In the genomic region with DNA sequence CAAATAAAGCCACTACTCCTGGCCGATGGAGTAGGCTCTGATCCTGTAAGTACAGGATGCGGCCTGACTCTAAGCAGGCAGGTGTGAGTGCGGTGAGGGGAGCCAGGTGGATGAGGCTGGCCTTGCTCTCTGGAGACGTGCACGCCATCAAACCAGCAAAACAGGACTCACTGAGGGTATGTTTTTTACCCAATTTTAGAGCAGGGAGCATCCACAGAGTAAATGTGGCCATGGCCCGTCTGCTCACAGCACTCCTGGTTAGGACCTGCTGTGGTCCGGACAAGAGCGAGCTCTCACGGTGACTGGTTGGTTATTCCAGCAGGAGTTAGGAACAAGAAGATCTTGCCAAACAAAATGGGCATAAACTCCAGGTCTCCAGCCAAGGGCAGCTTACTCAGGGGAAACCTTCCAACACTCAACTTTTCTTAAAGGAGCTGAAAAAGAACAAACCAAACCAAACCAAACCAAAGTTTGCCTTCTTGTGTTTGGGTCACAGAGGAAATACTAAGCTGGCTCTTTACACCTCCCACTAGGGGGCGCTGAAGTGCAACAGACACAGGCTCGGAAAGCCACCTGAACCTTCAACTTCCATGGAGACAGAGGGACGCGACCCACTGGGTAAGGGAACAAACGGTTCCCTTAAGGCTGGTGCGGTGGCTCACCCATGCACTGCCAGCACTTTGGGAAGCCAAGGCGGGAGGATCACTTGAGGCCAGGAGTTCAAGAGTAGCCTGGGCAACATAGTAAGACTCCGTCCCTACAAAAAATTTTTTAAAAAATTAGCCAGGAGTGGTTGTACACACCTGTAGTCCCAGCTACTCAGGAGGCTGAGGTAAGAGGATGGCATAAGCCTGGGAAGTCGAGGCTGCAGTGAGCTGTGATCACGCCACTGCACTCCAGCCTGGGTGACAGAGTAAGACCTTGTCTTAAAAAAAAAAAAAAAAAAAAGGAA, we compare ENCODE assay signal across 1 cellular context.
TF ChIP-seq lines count a peak whose summit lies in the region.

No MANE protein-coding gene starts in this region.

TF ChIP-seq in HepG2, 621 proteins besides CTCF, POLR2A, EP300 and RAD21 (continued from another document):
- TF ChIP-seq, protein P1, sequence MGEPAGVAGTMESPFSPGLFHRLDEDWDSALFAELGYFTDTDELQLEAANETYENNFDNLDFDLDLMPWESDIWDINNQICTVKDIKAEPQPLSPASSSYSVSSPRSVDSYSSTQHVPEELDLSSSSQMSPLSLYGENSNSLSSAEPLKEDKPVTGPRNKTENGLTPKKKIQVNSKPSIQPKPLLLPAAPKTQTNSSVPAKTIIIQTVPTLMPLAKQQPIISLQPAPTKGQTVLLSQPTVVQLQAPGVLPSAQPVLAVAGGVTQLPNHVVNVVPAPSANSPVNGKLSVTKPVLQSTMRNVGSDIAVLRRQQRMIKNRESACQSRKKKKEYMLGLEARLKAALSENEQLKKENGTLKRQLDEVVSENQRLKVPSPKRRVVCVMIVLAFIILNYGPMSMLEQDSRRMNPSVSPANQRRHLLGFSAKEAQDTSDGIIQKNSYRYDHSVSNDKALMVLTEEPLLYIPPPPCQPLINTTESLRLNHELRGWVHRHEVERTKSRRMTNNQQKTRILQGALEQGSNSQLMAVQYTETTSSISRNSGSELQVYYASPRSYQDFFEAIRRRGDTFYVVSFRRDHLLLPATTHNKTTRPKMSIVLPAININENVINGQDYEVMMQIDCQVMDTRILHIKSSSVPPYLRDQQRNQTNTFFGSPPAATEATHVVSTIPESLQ (CRISPR knock-in tag; conservative IDR thresholded peaks at IDR 0.05): no peak
- TF ChIP-seq, protein P2, sequence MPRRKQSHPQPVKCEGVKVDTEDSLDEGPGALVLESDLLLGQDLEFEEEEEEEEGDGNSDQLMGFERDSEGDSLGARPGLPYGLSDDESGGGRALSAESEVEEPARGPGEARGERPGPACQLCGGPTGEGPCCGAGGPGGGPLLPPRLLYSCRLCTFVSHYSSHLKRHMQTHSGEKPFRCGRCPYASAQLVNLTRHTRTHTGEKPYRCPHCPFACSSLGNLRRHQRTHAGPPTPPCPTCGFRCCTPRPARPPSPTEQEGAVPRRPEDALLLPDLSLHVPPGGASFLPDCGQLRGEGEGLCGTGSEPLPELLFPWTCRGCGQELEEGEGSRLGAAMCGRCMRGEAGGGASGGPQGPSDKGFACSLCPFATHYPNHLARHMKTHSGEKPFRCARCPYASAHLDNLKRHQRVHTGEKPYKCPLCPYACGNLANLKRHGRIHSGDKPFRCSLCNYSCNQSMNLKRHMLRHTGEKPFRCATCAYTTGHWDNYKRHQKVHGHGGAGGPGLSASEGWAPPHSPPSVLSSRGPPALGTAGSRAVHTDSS (CRISPR knock-in tag; conservative IDR thresholded peaks at IDR 0.05): no peak
- TF ChIP-seq ZNF652 (CRISPR knock-in tag; IDR thresholded peaks at IDR 0.05; ENCODE audit: borderline replicate concordance, low read depth) (0 out of 2 replicates have a peak, but pooled peaks have one; percentile 24), ZNF460 (CRISPR knock-in tag; IDR thresholded peaks at IDR 0.05; ENCODE audit: borderline replicate concordance) (no peak), RNF2 (conservative IDR thresholded peaks at IDR 0.05; ENCODE audit: low read depth) (no peak), FOSL1 (CRISPR knock-in tag; IDR thresholded peaks at IDR 0.05; ENCODE audit: borderline replicate concordance) (no peak), SP4 (CRISPR knock-in tag; IDR thresholded peaks at IDR 0.05) (no peak), ZNF546 (CRISPR knock-in tag; conservative IDR thresholded peaks at IDR 0.05) (no peak), ZNF468 (CRISPR knock-in tag; IDR thresholded peaks at IDR 0.05) (no peak), KLF9 (CRISPR knock-in tag; IDR thresholded peaks at IDR 0.05; ENCODE audit: low read depth) (no peak), ZNF781 (CRISPR knock-in tag; IDR thresholded peaks at IDR 0.05; ENCODE audit: borderline replicate concordance, not compliant biosample characterization) (peak; percentile 21), PAF1 (CRISPR knock-in tag; IDR thresholded peaks at IDR 0.05) (no peak), KDM5B (CRISPR knock-in tag; IDR thresholded peaks at IDR 0.05; ENCODE audit: borderline replicate concordance) (0 out of 2 replicates have a peak, but pooled peaks have one; percentile 30), NFRKB (IDR thresholded peaks at IDR 0.05) (no peak), NCOA1 (CRISPR knock-in tag; IDR thresholded peaks at IDR 0.05) (no peak), HHEX (CRISPR knock-in tag; IDR thresholded peaks at IDR 0.05) (no peak), ESRRA (CRISPR knock-in tag; IDR thresholded peaks at IDR 0.05; ENCODE audit: low read depth) (no peak; the same call in 1 of the 2 replicates), NR2F6 (IDR thresholded peaks at IDR 0.05) (no peak), NR2F6 (CRISPR knock-in tag; IDR thresholded peaks at IDR 0.05) (peak; percentile 32; the same call in 1 of the 2 replicates), ZSCAN21 (CRISPR knock-in tag; IDR thresholded peaks at IDR 0.05; ENCODE audit: borderline replicate concordance) (no peak), KLF13 (CRISPR knock-in tag; IDR thresholded peaks at IDR 0.05) (no peak), NR2F2 (IDR thresholded peaks at IDR 0.05; ENCODE audit: borderline replicate concordance, low read depth) (no peak), BCL6 (CRISPR knock-in tag; IDR thresholded peaks at IDR 0.05) (peak; percentile 15; the same call in 1 of the 2 replicates), ZNF282 (IDR thresholded peaks at IDR 0.05; ENCODE audit: partially characterized antibody) (no peak), ZNF547 (CRISPR knock-in tag; IDR thresholded peaks at IDR 0.05) (no peak), SIX1 (CRISPR knock-in tag; IDR thresholded peaks at IDR 0.05; ENCODE audit: borderline replicate concordance) (no peak), SOX5 (CRISPR knock-in tag; IDR thresholded peaks at IDR 0.05; ENCODE audit: borderline replicate concordance) (no peak), HOXA3 (CRISPR knock-in tag; IDR thresholded peaks at IDR 0.05) (0 out of 2 replicates have a peak, but pooled peaks have one; percentile 22)
- TF ChIP-seq, protein P3, sequence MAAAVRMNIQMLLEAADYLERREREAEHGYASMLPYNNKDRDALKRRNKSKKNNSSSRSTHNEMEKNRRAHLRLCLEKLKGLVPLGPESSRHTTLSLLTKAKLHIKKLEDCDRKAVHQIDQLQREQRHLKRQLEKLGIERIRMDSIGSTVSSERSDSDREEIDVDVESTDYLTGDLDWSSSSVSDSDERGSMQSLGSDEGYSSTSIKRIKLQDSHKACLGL (CRISPR knock-in tag; IDR thresholded peaks at IDR 0.05): no peak
- TF ChIP-seq, protein P4, sequence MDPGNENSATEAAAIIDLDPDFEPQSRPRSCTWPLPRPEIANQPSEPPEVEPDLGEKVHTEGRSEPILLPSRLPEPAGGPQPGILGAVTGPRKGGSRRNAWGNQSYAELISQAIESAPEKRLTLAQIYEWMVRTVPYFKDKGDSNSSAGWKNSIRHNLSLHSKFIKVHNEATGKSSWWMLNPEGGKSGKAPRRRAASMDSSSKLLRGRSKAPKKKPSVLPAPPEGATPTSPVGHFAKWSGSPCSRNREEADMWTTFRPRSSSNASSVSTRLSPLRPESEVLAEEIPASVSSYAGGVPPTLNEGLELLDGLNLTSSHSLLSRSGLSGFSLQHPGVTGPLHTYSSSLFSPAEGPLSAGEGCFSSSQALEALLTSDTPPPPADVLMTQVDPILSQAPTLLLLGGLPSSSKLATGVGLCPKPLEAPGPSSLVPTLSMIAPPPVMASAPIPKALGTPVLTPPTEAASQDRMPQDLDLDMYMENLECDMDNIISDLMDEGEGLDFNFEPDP (CRISPR knock-in tag; conservative IDR thresholded peaks at IDR 0.05): no peak
- TF ChIP-seq, protein P5, sequence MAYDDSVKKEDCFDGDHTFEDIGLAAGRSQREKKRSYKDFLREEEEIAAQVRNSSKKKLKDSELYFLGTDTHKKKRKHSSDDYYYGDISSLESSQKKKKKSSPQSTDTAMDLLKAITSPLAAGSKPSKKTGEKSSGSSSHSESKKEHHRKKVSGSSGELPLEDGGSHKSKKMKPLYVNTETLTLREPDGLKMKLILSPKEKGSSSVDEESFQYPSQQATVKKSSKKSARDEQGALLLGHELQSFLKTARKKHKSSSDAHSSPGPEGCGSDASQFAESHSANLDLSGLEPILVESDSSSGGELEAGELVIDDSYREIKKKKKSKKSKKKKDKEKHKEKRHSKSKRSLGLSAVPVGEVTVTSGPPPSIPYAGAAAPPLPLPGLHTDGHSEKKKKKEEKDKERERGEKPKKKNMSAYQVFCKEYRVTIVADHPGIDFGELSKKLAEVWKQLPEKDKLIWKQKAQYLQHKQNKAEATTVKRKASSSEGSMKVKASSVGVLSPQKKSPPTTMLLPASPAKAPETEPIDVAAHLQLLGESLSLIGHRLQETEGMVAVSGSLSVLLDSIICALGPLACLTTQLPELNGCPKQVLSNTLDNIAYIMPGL (CRISPR knock-in tag; IDR thresholded peaks at IDR 0.05; ENCODE audit: borderline replicate concordance in 1 of 2, low read depth in 1 of 2): peak in 1 of 2 experiments; percentile 37; a peak in 2 of 4 replicates
- TF ChIP-seq, protein P6, sequence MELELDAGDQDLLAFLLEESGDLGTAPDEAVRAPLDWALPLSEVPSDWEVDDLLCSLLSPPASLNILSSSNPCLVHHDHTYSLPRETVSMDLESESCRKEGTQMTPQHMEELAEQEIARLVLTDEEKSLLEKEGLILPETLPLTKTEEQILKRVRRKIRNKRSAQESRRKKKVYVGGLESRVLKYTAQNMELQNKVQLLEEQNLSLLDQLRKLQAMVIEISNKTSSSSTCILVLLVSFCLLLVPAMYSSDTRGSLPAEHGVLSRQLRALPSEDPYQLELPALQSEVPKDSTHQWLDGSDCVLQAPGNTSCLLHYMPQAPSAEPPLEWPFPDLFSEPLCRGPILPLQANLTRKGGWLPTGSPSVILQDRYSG (CRISPR knock-in tag; IDR thresholded peaks at IDR 0.05): no peak
- TF ChIP-seq, protein P7, sequence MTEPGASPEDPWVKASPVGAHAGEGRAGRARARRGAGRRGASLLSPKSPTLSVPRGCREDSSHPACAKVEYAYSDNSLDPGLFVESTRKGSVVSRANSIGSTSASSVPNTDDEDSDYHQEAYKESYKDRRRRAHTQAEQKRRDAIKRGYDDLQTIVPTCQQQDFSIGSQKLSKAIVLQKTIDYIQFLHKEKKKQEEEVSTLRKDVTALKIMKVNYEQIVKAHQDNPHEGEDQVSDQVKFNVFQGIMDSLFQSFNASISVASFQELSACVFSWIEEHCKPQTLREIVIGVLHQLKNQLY (CRISPR knock-in tag; IDR thresholded peaks at IDR 0.05): 0 out of 2 replicates have a peak, but pooled peaks have one; percentile 26
- TF ChIP-seq, protein P8, sequence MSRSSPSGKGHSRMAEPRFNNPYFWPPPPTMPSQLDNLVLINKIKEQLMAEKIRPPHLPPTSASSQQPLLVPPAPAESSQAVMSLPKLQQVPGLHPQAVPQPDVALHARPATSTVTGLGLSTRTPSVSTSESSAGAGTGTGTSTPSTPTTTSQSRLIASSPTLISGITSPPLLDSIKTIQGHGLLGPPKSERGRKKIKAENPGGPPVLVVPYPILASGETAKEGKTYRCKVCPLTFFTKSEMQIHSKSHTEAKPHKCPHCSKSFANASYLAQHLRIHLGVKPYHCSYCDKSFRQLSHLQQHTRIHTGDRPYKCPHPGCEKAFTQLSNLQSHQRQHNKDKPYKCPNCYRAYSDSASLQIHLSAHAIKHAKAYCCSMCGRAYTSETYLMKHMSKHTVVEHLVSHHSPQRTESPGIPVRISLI (CRISPR knock-in tag; IDR thresholded peaks at IDR 0.05; ENCODE audit: borderline replicate concordance): peak; percentile 38; the same call in 1 of the 2 replicates
- TF ChIP-seq, protein P9, sequence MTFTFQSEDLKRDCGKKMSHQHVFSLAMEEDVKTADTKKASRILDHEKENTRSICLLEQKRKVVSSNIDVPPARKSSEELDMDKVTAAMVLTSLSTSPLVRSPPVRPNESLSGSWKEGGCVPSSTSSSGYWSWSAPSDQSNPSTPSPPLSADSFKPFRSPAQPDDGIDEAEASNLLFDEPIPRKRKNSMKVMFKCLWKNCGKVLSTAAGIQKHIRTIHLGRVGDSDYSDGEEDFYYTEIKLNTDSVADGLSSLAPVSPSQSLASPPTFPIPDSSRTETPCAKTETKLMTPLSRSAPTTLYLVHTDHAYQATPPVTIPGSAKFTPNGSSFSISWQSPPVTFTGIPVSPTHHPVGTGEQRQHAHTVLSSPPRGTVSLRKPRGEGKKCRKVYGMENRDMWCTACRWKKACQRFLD (CRISPR knock-in tag; IDR thresholded peaks at IDR 0.05; ENCODE audit: borderline replicate concordance): no peak
